8 cellular contexts compared by ENCODE assay signal in genomic region chr5:92641031-92641962, GRCh38.
DNase-seq lines count a peak whose midpoint lies in the region; ATAC-seq and TF ChIP-seq lines count a peak whose summit lies in the region.

No MANE protein-coding gene starts in this region.

- H3K36me3 ChIP-seq in esophagus muscularis mucosa, result no peaks in the 10 kb centered on the region
- no peaks in the 10 kb centered on the region for H3K36me3 ChIP-seq in prostate gland
- H3K36me3 ChIP-seq in H7 (replicated peaks; ENCODE audit: control insufficient read depth, insufficient read depth, low read length), result no peaks in the 10 kb centered on the region
- no peaks in the 10 kb centered on the region for H3K36me3 ChIP-seq in CD8-positive, alpha-beta memory T cell (ENCODE audit: insufficient read depth, low read length)

- intact Hi-C loops in esophagus muscularis mucosa (cut with DNase I), result no loop called here
- intact Hi-C loops in prostate gland (cut with DNase I), result no loop called here

- H3K36me3 Mint-ChIP-seq in CD8-positive, alpha-beta memory T cell, result no peaks in the 10 kb centered on the region

- no peak overlapping the region for H3K27ac Mint-ChIP-seq in CD8-positive, alpha-beta memory T cell

- peaks cover 0 to 9% (median 0%) of the 10 kb centered on the region in 5 donors for H3K9me3 Mint-ChIP-seq in CD8-positive, alpha-beta memory T cell

- H3K4me3 ChIP-seq in esophagus muscularis mucosa (peak overlapping the region; percentile 18 to 43 (median 28)), prostate gland (no peak overlapping the region), H7 (ENCODE audit: insufficient read depth, low read depth, low read length) (no peak overlapping the region)
- no peak overlapping the region for H3K4me3 ChIP-seq in CD8-positive, alpha-beta memory T cell (ENCODE audit: low read length)

- CTCF ChIA-PET in CD8-positive, alpha-beta memory T cell (lab: Charles Lee), result no interaction called here

- no peaks in the 10 kb centered on the region for H3K4me1 Mint-ChIP-seq in CD8-positive, alpha-beta memory T cell

- TF ChIP-seq CTCF in esophagus muscularis mucosa (IDR thresholded peaks at IDR 0.05) (no peak), prostate gland (IDR thresholded peaks at IDR 0.05) (no peak)

- peak; percentile 97 for DNase-seq in NCI-H69 (lab: John Stamatoyannopoulos, UW)
- no peak for DNase-seq in esophagus muscularis mucosa (ENCODE audit: extremely low spot score)
- DNase-seq in prostate gland (ENCODE audit: low spot score), result peak; percentile 5
- DNase-seq in H7, result no peak
- no peak for DNase-seq in stimulated activated CD4-positive, alpha-beta T cell treated with anti-CD3 and anti-CD28 coated beads, Interleukin-4, amount 100 ng/mL, for 4 hours
- no peak for DNase-seq in CD8-positive, alpha-beta memory T cell

- no peak for TF ChIP-seq EP300 in esophagus muscularis mucosa (IDR thresholded peaks at IDR 0.05)

- TF ChIP-seq POLR2A in esophagus muscularis mucosa (IDR thresholded peaks at IDR 0.05; ENCODE audit: low read depth) (no peak), prostate gland (IDR thresholded peaks at IDR 0.05) (no peak)

- no peak overlapping the region for H3K4me3 Mint-ChIP-seq in CD8-positive, alpha-beta memory T cell

- 8% methylated on average over 10 of the region's 10 CpGs for WGBS in esophagus muscularis mucosa
- 5% methylated on average over 10 of the region's 10 CpGs for WGBS in prostate gland

- H3K27me3 Mint-ChIP-seq in CD8-positive, alpha-beta memory T cell, result no peaks in the 10 kb centered on the region

- ATAC-seq in GM18867 (IDR thresholded peaks at IDR 0.05; ENCODE audit: unreplicated experiment) (peak; percentile 39), HG02610 (IDR thresholded peaks at IDR 0.05; ENCODE audit: unreplicated experiment) (no peak)

- H3K4me1 ChIP-seq in esophagus muscularis mucosa, result peaks cover 10 to 14% (median 12%) of the 10 kb centered on the region in 4 donors
- no peaks in the 10 kb centered on the region for H3K4me1 ChIP-seq in prostate gland (replicated peaks)
- H3K4me1 ChIP-seq in CD8-positive, alpha-beta memory T cell (ENCODE audit: insufficient read depth, low read length), result no peaks in the 10 kb centered on the region

- H3K9me3 ChIP-seq in esophagus muscularis mucosa (no peaks in the 10 kb centered on the region), prostate gland (no peaks in the 10 kb centered on the region)
- H3K9me3 ChIP-seq in CD8-positive, alpha-beta memory T cell (ENCODE audit: low read length), result no peaks in the 10 kb centered on the region

- H3K27me3 ChIP-seq in esophagus muscularis mucosa (no peaks in the 10 kb centered on the region), prostate gland (replicated peaks; ENCODE audit: insufficient read depth) (no peaks in the 10 kb centered on the region), H7 (ENCODE audit: control insufficient read depth, insufficient read depth, low read length) (no peaks in the 10 kb centered on the region)
- no peaks in the 10 kb centered on the region for H3K27me3 ChIP-seq in CD8-positive, alpha-beta memory T cell (ENCODE audit: insufficient read depth, low read length, poor library complexity, severe bottlenecking)

- H3K27ac ChIP-seq in esophagus muscularis mucosa (replicated peaks in 1 of 4) (no peak overlapping the region), prostate gland (no peak overlapping the region)
- H3K27ac ChIP-seq in CD8-positive, alpha-beta memory T cell (ENCODE audit: low read depth, low read length), result no peak overlapping the region

- POLR2A ChIA-PET in CD8-positive, alpha-beta memory T cell (lab: Charles Lee), result no interaction called here

Comparison
In these comparisons a context has a peak if more than half of its experiments do, and no peak if none do; other contexts are left out.
1. DNase-seq: peak in NCI-H69 (single experiment) and prostate gland (single experiment); none in esophagus muscularis mucosa (single experiment), H7 (single experiment), stimulated activated CD4-positive, alpha-beta T cell treated with anti-CD3 and anti-CD28 coated beads, Interleukin-4, amount 100 ng/mL, for 4 hours (0 of 2) and CD8-positive, alpha-beta memory T cell (0 of 5).
2. H3K4me3 ChIP-seq: peak in esophagus muscularis mucosa (4 of 4); none in prostate gland (0 of 2), H7 (single experiment) and CD8-positive, alpha-beta memory T cell (single experiment).